Comparison of ENCODE assay signal across 7 cellular contexts in the genomic region with DNA sequence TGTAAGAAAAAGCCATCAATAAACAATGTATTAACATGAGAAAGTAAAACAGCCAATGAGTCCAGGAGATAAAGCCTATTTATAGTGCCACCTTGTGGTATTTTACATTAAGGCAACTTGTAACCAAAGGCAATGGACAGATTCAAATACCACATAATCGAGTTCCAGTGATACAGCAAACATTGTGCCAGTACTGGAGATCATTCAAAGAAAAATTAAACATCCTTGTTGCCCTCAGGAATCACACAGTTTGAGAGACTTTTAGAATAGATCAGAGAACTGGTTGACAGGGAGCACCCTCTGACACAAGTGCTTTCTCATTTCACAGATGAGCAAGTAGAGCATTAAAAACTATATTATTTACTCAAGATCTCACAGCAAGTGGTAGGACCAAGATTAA.
DNase-seq lines count a peak whose midpoint lies in the region; ATAC-seq and TF ChIP-seq lines count a peak whose summit lies in the region.

No MANE protein-coding gene starts in this region.

- DNase-seq in ELR (ENCODE audit: low read depth) (peak; percentile 70), HCEC 1CT (peak; percentile 55), NCI-H2081 (lab: John Stamatoyannopoulos, UW) (peak; percentile 15 to 52), cardiac muscle cell (ENCODE audit: low read depth in 1 of 2, low spot score in 1 of 2) (peak; percentile 58 to 73), retinal pigment epithelial cell (ENCODE audit: low read depth) (no peak)
- DNase-seq in activated CD8-positive, alpha-beta T cell treated with anti-CD3 and anti-CD28 coated beads for 36 hours, result no peak

- POLR2A ChIA-PET in activated CD8-positive, alpha-beta T cell treated with anti-CD3 and anti-CD28 coated beads for 36 hours (lab: Charles Lee), result interaction anchor here (0.7 kb wide), 1 partner anchor 352 kb away, joined by 3 read pairs; no protein-coding TSS in a partner anchor

- intact Hi-C loops in activated CD8-positive, alpha-beta T cell treated with anti-CD3 and anti-CD28 coated beads for 36 hours (cut with micrococcal nuclease), result loop anchor here (5.0 to 10.0 kb wide), 2 partner anchors 97 to 230 kb away; a partner anchor contains a TSS

- H3K27me3 ChIP-seq in cardiac muscle cell, result no peaks in the 10 kb centered on the region

- H3K4me1 Mint-ChIP-seq in activated CD8-positive, alpha-beta T cell treated with anti-CD3 and anti-CD28 coated beads for 36 hours (ENCODE audit: low read depth), result peaks cover 1% of the 10 kb centered on the region

- ATAC-seq in activated CD8-positive, alpha-beta T cell treated with anti-CD3 and anti-CD28 coated beads for 36 hours, result peak; percentile 66
- ATAC-seq in GM19463 (IDR thresholded peaks at IDR 0.05; ENCODE audit: unreplicated experiment), result no peak

- no peak overlapping the region for H3K27ac Mint-ChIP-seq in activated CD8-positive, alpha-beta T cell treated with anti-CD3 and anti-CD28 coated beads for 36 hours

- TF ChIP-seq CTCF in activated CD8-positive, alpha-beta T cell treated with anti-CD3 and anti-CD28 coated beads for 36 hours (IDR thresholded peaks at IDR 0.05), result peak; percentile 87
- peak; percentile 68 for TF ChIP-seq CTCF in cardiac muscle cell (IDR thresholded peaks at IDR 0.05; ENCODE audit: low read depth, low read length)
- TF ChIP-seq CTCF in retinal pigment epithelial cell (conservative IDR thresholded peaks at IDR 0.05; ENCODE audit: low read depth, low read length), result peak; percentile 73

- H3K27me3 Mint-ChIP-seq in activated CD8-positive, alpha-beta T cell treated with anti-CD3 and anti-CD28 coated beads for 36 hours, result no peaks in the 10 kb centered on the region

- H3K27ac ChIP-seq in cardiac muscle cell, result peak overlapping the region; percentile 36

- no peaks in the 10 kb centered on the region for H3K4me1 ChIP-seq in cardiac muscle cell (ENCODE audit: low read depth)

- H3K4me3 Mint-ChIP-seq in activated CD8-positive, alpha-beta T cell treated with anti-CD3 and anti-CD28 coated beads for 36 hours, result no peak overlapping the region

- CTCF ChIA-PET in activated CD8-positive, alpha-beta T cell treated with anti-CD3 and anti-CD28 coated beads for 36 hours (lab: Charles Lee), result interaction anchor here (0.8 to 4.3 kb wide), 18 partner anchors 11 to 251 kb away, joined by 3 to 30 read pairs (median 4); no protein-coding TSS in a partner anchor

- H3K36me3 Mint-ChIP-seq in activated CD8-positive, alpha-beta T cell treated with anti-CD3 and anti-CD28 coated beads for 36 hours (ENCODE audit: low read depth), result peaks cover 25% of the 10 kb centered on the region

- H3K4me3 ChIP-seq in cardiac muscle cell, result no peak overlapping the region
- H3K4me3 ChIP-seq in retinal pigment epithelial cell (ENCODE audit: low read length), result no peak overlapping the region

- H3K36me3 ChIP-seq in cardiac muscle cell, result no peaks in the 10 kb centered on the region

- H3K9me3 Mint-ChIP-seq in activated CD8-positive, alpha-beta T cell treated with anti-CD3 and anti-CD28 coated beads for 36 hours, result no peaks in the 10 kb centered on the region

- H3K9me3 ChIP-seq in cardiac muscle cell (ENCODE audit: low read depth), result no peaks in the 10 kb centered on the region

Comparison
In these comparisons a context has a peak if more than half of its experiments do, and no peak if none do; other contexts are left out.
1. DNase-seq: peak in ELR (single experiment), HCEC 1CT (single experiment), NCI-H2081 (2 of 2) and cardiac muscle cell (2 of 2); none in activated CD8-positive, alpha-beta T cell treated with anti-CD3 and anti-CD28 coated beads for 36 hours (single experiment) and retinal pigment epithelial cell (single experiment).
2. Peak in every context shown above with its lines, with median percentiles within 50 percentile points of each other: CTCF ChIP-seq.